ENCODE assay signal across 1 cellular context in genomic region chr1:230784163-230784562, GRCh38.
TF ChIP-seq lines count a peak whose summit lies in the region.

No MANE protein-coding gene starts in this region.

TF ChIP-seq in GM23338, 12 proteins besides CTCF, POLR2A, EP300 and RAD21 (continued from another document):
- TF ChIP-seq, protein P1, sequence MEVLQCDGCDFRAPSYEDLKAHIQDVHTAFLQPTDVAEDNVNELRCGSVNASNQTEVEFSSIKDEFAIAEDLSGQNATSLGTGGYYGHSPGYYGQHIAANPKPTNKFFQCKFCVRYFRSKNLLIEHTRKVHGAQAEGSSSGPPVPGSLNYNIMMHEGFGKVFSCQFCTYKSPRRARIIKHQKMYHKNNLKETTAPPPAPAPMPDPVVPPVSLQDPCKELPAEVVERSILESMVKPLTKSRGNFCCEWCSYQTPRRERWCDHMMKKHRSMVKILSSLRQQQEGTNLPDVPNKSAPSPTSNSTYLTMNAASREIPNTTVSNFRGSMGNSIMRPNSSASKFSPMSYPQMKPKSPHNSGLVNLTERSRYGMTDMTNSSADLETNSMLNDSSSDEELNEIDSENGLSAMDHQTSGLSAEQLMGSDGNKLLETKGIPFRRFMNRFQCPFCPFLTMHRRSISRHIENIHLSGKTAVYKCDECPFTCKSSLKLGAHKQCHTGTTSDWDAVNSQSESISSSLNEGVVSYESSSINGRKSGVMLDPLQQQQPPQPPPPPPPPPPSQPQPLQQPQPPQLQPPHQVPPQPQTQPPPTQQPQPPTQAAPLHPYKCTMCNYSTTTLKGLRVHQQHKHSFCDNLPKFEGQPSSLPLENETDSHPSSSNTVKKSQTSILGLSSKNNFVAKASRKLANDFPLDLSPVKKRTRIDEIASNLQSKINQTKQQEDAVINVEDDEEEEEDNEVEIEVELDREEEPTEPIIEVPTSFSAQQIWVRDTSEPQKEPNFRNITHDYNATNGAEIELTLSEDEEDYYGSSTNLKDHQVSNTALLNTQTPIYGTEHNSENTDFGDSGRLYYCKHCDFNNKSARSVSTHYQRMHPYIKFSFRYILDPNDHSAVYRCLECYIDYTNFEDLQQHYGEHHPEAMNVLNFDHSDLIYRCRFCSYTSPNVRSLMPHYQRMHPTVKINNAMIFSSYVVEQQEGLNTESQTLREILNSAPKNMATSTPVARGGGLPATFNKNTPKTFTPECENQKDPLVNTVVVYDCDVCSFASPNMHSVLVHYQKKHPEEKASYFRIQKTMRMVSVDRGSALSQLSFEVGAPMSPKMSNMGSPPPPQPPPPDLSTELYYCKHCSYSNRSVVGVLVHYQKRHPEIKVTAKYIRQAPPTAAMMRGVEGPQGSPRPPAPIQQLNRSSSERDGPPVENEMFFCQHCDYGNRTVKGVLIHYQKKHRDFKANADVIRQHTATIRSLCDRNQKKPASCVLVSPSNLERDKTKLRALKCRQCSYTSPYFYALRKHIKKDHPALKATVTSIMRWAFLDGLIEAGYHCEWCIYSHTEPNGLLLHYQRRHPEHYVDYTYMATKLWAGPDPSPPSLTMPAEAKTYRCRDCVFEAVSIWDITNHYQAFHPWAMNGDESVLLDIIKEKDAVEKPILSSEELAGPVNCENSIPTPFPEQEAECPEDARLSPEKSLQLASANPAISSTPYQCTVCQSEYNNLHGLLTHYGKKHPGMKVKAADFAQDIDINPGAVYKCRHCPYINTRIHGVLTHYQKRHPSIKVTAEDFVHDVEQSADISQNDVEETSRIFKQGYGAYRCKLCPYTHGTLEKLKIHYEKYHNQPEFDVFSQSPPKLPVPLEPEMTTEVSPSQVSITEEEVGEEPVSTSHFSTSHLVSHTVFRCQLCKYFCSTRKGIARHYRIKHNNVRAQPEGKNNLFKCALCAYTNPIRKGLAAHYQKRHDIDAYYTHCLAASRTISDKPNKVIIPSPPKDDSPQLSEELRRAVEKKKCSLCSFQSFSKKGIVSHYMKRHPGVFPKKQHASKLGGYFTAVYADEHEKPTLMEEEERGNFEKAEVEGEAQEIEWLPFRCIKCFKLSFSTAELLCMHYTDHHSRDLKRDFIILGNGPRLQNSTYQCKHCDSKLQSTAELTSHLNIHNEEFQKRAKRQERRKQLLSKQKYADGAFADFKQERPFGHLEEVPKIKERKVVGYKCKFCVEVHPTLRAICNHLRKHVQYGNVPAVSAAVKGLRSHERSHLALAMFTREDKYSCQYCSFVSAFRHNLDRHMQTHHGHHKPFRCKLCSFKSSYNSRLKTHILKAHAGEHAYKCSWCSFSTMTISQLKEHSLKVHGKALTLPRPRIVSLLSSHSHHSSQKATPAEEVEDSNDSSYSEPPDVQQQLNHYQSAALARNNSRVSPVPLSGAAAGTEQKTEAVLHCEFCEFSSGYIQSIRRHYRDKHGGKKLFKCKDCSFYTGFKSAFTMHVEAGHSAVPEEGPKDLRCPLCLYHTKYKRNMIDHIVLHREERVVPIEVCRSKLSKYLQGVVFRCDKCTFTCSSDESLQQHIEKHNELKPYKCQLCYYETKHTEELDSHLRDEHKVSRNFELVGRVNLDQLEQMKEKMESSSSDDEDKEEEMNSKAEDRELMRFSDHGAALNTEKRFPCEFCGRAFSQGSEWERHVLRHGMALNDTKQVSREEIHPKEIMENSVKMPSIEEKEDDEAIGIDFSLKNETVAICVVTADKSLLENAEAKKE (CRISPR knock-in tag; IDR thresholded peaks at IDR 0.05): no peak
- peak; percentile 55 for TF ChIP-seq POLR2AphosphoS5 (IDR thresholded peaks at IDR 0.05; ENCODE audit: low read depth)
- no peak for TF ChIP-seq EZH2 (IDR thresholded peaks at IDR 0.05; ENCODE audit: low read depth, unreplicated experiment)
- 0 out of 2 replicates have a peak, but pooled peaks have one; percentile 28 for TF ChIP-seq NANOG (IDR thresholded peaks at IDR 0.05; ENCODE audit: borderline replicate concordance)
- no peak for TF ChIP-seq STAT1 (IDR thresholded peaks at IDR 0.05; ENCODE audit: unreplicated experiment)
